1 cellular context compared by ENCODE assay signal in genomic region chr1:169312084-169312954, GRCh38.
A peak's percentile ranks its signal among the peaks of the same experiment; 100 is the strongest.
TF ChIP-seq lines count a peak whose summit lies in the region.

No MANE protein-coding gene starts in this region.

TF ChIP-seq in K562, 482 proteins besides CTCF, POLR2A, EP300 and RAD21 (continued from another document and continues in another):
- TF ChIP-seq, protein P1, sequence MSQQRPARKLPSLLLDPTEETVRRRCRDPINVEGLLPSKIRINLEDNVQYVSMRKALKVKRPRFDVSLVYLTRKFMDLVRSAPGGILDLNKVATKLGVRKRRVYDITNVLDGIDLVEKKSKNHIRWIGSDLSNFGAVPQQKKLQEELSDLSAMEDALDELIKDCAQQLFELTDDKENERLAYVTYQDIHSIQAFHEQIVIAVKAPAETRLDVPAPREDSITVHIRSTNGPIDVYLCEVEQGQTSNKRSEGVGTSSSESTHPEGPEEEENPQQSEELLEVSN (IDR thresholded peaks at IDR 0.05; ENCODE audit: borderline replicate concordance in 1 of 2, extremely low read depth in 1 of 2, insufficient read depth in 1 of 2, insufficient read length in 1 of 2, low read depth in 1 of 2, low read length in 1 of 2, poor library complexity in 1 of 2, severe bottlenecking in 1 of 2), result peak in 1 of 2 experiments; percentile 21
- no peak for TF ChIP-seq DEAF1 (CRISPR knock-in tag; IDR thresholded peaks at IDR 0.05)
- no peak for TF ChIP-seq GATAD2A (IDR thresholded peaks at IDR 0.05)
- no peak for TF ChIP-seq BRD4 (IDR thresholded peaks at IDR 0.05)
- no peak for TF ChIP-seq MCM2 (IDR thresholded peaks at IDR 0.05; ENCODE audit: low read depth)
- no peak for TF ChIP-seq ELF2 (CRISPR knock-in tag; IDR thresholded peaks at IDR 0.05)
- TF ChIP-seq THRAP3 (IDR thresholded peaks at IDR 0.05; ENCODE audit: borderline replicate concordance), result no peak
- no peak for TF ChIP-seq SMAD2 (IDR thresholded peaks at IDR 0.05; ENCODE audit: low read depth, low read length)
- no peak; the same call in 1 of the 2 replicates for TF ChIP-seq NFRKB (IDR thresholded peaks at IDR 0.05; ENCODE audit: low read depth)
- no peak for TF ChIP-seq HCFC1 (IDR thresholded peaks at IDR 0.05; ENCODE audit: low read depth, low read length)
- no peak for TF ChIP-seq ZNF75A (CRISPR knock-in tag; IDR thresholded peaks at IDR 0.05)
- TF ChIP-seq CBFA2T3 (IDR thresholded peaks at IDR 0.05), result peak; percentile 79
- no peak for TF ChIP-seq YBX1 (IDR thresholded peaks at IDR 0.05)
- no peak for TF ChIP-seq SIRT6 (IDR thresholded peaks at IDR 0.05; ENCODE audit: low read depth, low read length)
- no peak for TF ChIP-seq NR4A1 (CRISPR knock-in tag; IDR thresholded peaks at IDR 0.05)
- 0 out of 2 replicates have a peak, but pooled peaks have one; percentile 46 for TF ChIP-seq NR4A1 (tag; IDR thresholded peaks at IDR 0.05)
- no peak for TF ChIP-seq ZNF57 (CRISPR knock-in tag; IDR thresholded peaks at IDR 0.05)
- no peak for TF ChIP-seq ETV6 (IDR thresholded peaks at IDR 0.05; ENCODE audit: borderline replicate concordance in 1 of 2, low read depth in 2 of 2, low read length in 1 of 2)
- TF ChIP-seq ETV6 (CRISPR knock-in tag; IDR thresholded peaks at IDR 0.05; ENCODE audit: borderline replicate concordance), result no peak
- TF ChIP-seq TRIM28 (IDR thresholded peaks at IDR 0.05), result 0 out of 2 replicates have a peak, but pooled peaks have one; percentile 33
- TF ChIP-seq MEF2A (IDR thresholded peaks at IDR 0.05; ENCODE audit: control insufficient read depth, low read depth, low read length), result 0 out of 2 replicates have a peak, but pooled peaks have one; percentile 8
- TF ChIP-seq DMBX1 (CRISPR knock-in tag; IDR thresholded peaks at IDR 0.05; ENCODE audit: borderline replicate concordance), result peak; percentile 55; the same call in 1 of the 2 replicates
- TF ChIP-seq FOXA1 (IDR thresholded peaks at IDR 0.05; ENCODE audit: borderline replicate concordance), result no peak
- peak; percentile 99 for TF ChIP-seq RAD51 (IDR thresholded peaks at IDR 0.05; ENCODE audit: borderline replicate concordance, low read depth)
- TF ChIP-seq ZBTB17 (CRISPR knock-in tag; IDR thresholded peaks at IDR 0.05), result no peak
- TF ChIP-seq MAFF (IDR thresholded peaks at IDR 0.05; ENCODE audit: low read length), result peak; percentile 34; the same call in 1 of the 2 replicates
- TF ChIP-seq, protein P2, sequence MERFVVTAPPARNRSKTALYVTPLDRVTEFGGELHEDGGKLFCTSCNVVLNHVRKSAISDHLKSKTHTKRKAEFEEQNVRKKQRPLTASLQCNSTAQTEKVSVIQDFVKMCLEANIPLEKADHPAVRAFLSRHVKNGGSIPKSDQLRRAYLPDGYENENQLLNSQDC (CRISPR knock-in tag; IDR thresholded peaks at IDR 0.05), result no peak
- no peak; the same call in 1 of the 2 replicates for TF ChIP-seq HEY1 (CRISPR knock-in tag; IDR thresholded peaks at IDR 0.05; ENCODE audit: borderline replicate concordance)
- no peak for TF ChIP-seq MITF (IDR thresholded peaks at IDR 0.05)
- peak; percentile 99 for TF ChIP-seq SMARCE1 (IDR thresholded peaks at IDR 0.05)
- TF ChIP-seq ZNF217 (CRISPR knock-in tag; IDR thresholded peaks at IDR 0.05), result no peak
- no peak for TF ChIP-seq ZNF274 (IDR thresholded peaks at IDR 0.05; ENCODE audit: borderline replicate concordance, low read depth, low read length)
- no peak for TF ChIP-seq U2AF1 (optimal IDR thresholded peaks at IDR 0.05; ENCODE audit: low read depth, low read length)
- no peak for TF ChIP-seq NR2C2 (CRISPR knock-in tag; IDR thresholded peaks at IDR 0.05)
- peak; percentile 15; the same call in 1 of the 2 replicates for TF ChIP-seq NR2C2 (tag; IDR thresholded peaks at IDR 0.05)
- TF ChIP-seq CHD4 (IDR thresholded peaks at IDR 0.05; ENCODE audit: insufficient read depth, insufficient replicate concordance, low read depth, low read length, poor library complexity, severe bottlenecking), result no peak
- TF ChIP-seq, protein P3, sequence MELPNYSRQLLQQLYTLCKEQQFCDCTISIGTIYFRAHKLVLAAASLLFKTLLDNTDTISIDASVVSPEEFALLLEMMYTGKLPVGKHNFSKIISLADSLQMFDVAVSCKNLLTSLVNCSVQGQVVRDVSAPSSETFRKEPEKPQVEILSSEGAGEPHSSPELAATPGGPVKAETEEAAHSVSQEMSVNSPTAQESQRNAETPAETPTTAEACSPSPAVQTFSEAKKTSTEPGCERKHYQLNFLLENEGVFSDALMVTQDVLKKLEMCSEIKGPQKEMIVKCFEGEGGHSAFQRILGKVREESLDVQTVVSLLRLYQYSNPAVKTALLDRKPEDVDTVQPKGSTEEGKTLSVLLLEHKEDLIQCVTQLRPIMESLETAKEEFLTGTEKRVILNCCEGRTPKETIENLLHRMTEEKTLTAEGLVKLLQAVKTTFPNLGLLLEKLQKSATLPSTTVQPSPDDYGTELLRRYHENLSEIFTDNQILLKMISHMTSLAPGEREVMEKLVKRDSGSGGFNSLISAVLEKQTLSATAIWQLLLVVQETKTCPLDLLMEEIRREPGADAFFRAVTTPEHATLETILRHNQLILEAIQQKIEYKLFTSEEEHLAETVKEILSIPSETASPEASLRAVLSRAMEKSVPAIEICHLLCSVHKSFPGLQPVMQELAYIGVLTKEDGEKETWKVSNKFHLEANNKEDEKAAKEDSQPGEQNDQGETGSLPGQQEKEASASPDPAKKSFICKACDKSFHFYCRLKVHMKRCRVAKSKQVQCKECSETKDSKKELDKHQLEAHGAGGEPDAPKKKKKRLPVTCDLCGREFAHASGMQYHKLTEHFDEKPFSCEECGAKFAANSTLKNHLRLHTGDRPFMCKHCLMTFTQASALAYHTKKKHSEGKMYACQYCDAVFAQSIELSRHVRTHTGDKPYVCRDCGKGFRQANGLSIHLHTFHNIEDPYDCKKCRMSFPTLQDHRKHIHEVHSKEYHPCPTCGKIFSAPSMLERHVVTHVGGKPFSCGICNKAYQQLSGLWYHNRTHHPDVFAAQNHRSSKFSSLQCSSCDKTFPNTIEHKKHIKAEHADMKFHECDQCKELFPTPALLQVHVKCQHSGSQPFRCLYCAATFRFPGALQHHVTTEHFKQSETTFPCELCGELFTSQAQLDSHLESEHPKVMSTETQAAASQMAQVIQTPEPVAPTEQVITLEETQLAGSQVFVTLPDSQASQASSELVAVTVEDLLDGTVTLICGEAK (IDR thresholded peaks at IDR 0.05), result no peak
- TF ChIP-seq, protein P3 (CRISPR knock-in tag; IDR thresholded peaks at IDR 0.05), result no peak
- TF ChIP-seq STAT5B (CRISPR knock-in tag; IDR thresholded peaks at IDR 0.05), result no peak
- TF ChIP-seq CBX2 (IDR thresholded peaks at IDR 0.05; ENCODE audit: insufficient read depth, low read length, poor library complexity, severe bottlenecking), result no peak
- no peak for TF ChIP-seq ZNF449 (CRISPR knock-in tag; IDR thresholded peaks at IDR 0.05)
- no peak for TF ChIP-seq GTF2A2 (tag; IDR thresholded peaks at IDR 0.05)
- no peak for TF ChIP-seq ELK1 (CRISPR knock-in tag; IDR thresholded peaks at IDR 0.05)
- no peak for TF ChIP-seq PBX2 (CRISPR knock-in tag; IDR thresholded peaks at IDR 0.05; ENCODE audit: low read depth)
- peak; percentile 74 for TF ChIP-seq PBX2 (tag; conservative IDR thresholded peaks at IDR 0.05; ENCODE audit: low read depth)
- TF ChIP-seq TGIF2 (CRISPR knock-in tag; IDR thresholded peaks at IDR 0.05), result no peak
